In genomic region chr4:25240754-25241210, GRCh38 we compare ENCODE assay signal across 8 cellular contexts. TPM values are rescaled to one million over a fixed set of nuclear protein-coding genes. Genes with fewer than 3 reads are reported as not detected.
DNase-seq lines count a peak whose midpoint lies in the region; ATAC-seq, FAIRE-seq and TF ChIP-seq lines count a peak whose summit lies in the region.
"Not testable (repeated sequence)": the region's sequence is repeated elsewhere in the genome, so short reads cannot be mapped to it uniquely, and the experiment has no call there.

No MANE protein-coding gene starts in this region.

- peak; percentile 27 to 41; a peak in 3 of 4 replicates for TF ChIP-seq RAD21 in K562 (CRISPR knock-in tag; conservative IDR thresholded peaks at IDR 0.05 in 1 of 2, IDR thresholded peaks at IDR 0.05 in 1 of 2)

- H3K4me3 ChIP-seq in CD8-positive, alpha-beta memory T cell (ENCODE audit: low read length); K562: not testable (repeated sequence)

- CTCF ChIA-PET in CD8-positive, alpha-beta memory T cell (lab: Charles Lee); activated CD4-positive, alpha-beta memory T cell treated with anti-CD3 and anti-CD28 coated beads, Interleukin-2, amount 10 ng/mL, durations not matched to agents 7 days and 5 days (lab: Charles Lee); K562 (lab: Yijun Ruan, JAX; ENCODE audit: low intra/inter-chr PET ratio): not testable (repeated sequence)

- ATAC-seq in GM19023 (IDR thresholded peaks at IDR 0.05; ENCODE audit: unreplicated experiment) (peak; percentile 70), HG02610 (IDR thresholded peaks at IDR 0.05; ENCODE audit: unreplicated experiment) (peak; percentile 93)
- ATAC-seq in K562, result not testable (repeated sequence)

- intact Hi-C loops in K562 (cut with micrococcal nuclease), result loop anchor here (2.0 kb wide), 1 partner anchor 126 kb away; no protein-coding TSS in a partner anchor

- not testable (repeated sequence) for H2AFZ ChIP-seq in K562 (ENCODE audit: low read depth, low read length)

- H3K9me1 ChIP-seq in K562 (ENCODE audit: control insufficient read depth, insufficient read depth, low read length), result not testable (repeated sequence)

- H3K9ac ChIP-seq in K562 (ENCODE audit: insufficient read depth in 1 of 2, low read depth in 2 of 2, low read length in 2 of 2), result not testable (repeated sequence)

- not testable (repeated sequence) for DNase-seq in CD8-positive, alpha-beta memory T cell; activated CD4-positive, alpha-beta memory T cell treated with anti-CD3 and anti-CD28 coated beads, Interleukin-2, amount 10 ng/mL, durations not matched to agents 7 days and 5 days
- DNase-seq in SIG-M5 treated with dmso at 0.1 percent for 504 hours (lab: John Stamatoyannopoulos, UW; ENCODE audit: unreplicated experiment) (peak; percentile 74), K562 (ENCODE audit: extremely low read depth in 1 of 4, low spot score in 3 of 4) (peak in 1 of 4 experiments; percentile 13)

- peak overlapping the region in 5 of 8 donors; percentile 1 to 45 (median 16) for H3K27ac Mint-ChIP-seq in CD8-positive, alpha-beta memory T cell
- peak overlapping the region; percentile 12 to 82 (median 14) for H3K27ac Mint-ChIP-seq in IgD-negative memory B cell
- peak overlapping the region; percentile 32 for H3K27ac Mint-ChIP-seq in activated CD4-positive, alpha-beta memory T cell treated with anti-CD3 and anti-CD28 coated beads, Interleukin-2, amount 10 ng/mL, durations not matched to agents 7 days and 5 days
- peak overlapping the region; percentile 87 for H3K27ac Mint-ChIP-seq in stimulated activated naive CD8-positive, alpha-beta T cell treated with anti-CD3 and anti-CD28 coated beads, Interleukin-15, Interleukin-2, amounts not matched to agents 100 ng/mL and 50 ng/mL, for 24 hours

- H4K20me1 ChIP-seq in K562 (replicated peaks; ENCODE audit: control insufficient read depth, insufficient read depth, low read length), result not testable (repeated sequence)

- peak overlapping the region in 4 of 7 donors; percentile 4 to 32 (median 16) for H3K4me3 Mint-ChIP-seq in CD8-positive, alpha-beta memory T cell
- H3K4me3 Mint-ChIP-seq in IgD-negative memory B cell, result peak overlapping the region; percentile 12 to 85 (median 37)
- not testable (repeated sequence) for H3K4me3 Mint-ChIP-seq in activated CD4-positive, alpha-beta memory T cell treated with anti-CD3 and anti-CD28 coated beads, Interleukin-2, amount 10 ng/mL, durations not matched to agents 7 days and 5 days
- H3K4me3 Mint-ChIP-seq in stimulated activated naive CD8-positive, alpha-beta T cell treated with anti-CD3 and anti-CD28 coated beads, Interleukin-15, Interleukin-2, amounts not matched to agents 100 ng/mL and 50 ng/mL, for 24 hours, result peak overlapping the region; percentile 44

- not testable (repeated sequence) for TF ChIP-seq EP300 in K562 (IDR thresholded peaks at IDR 0.05; ENCODE audit: low read length)

- not testable (repeated sequence) for H3K27me3 Mint-ChIP-seq in CD8-positive, alpha-beta memory T cell; IgD-negative memory B cell; activated CD4-positive, alpha-beta memory T cell treated with anti-CD3 and anti-CD28 coated beads, Interleukin-2, amount 10 ng/mL, durations not matched to agents 7 days and 5 days; stimulated activated naive CD8-positive, alpha-beta T cell treated with anti-CD3 and anti-CD28 coated beads, Interleukin-15, Interleukin-2, amounts not matched to agents 100 ng/mL and 50 ng/mL, for 24 hours

- in situ Hi-C loops in K562 (cut with MboI), result not testable (repeated sequence)

- H3K36me3 Mint-ChIP-seq in CD8-positive, alpha-beta memory T cell, result peaks cover 0 to 15% (median 8%) of the 10 kb centered on the region in 3 donors
- not testable (repeated sequence) for H3K36me3 Mint-ChIP-seq in IgD-negative memory B cell
- H3K36me3 Mint-ChIP-seq in activated CD4-positive, alpha-beta memory T cell treated with anti-CD3 and anti-CD28 coated beads, Interleukin-2, amount 10 ng/mL, durations not matched to agents 7 days and 5 days (ENCODE audit: low read depth), result peaks cover 80% of the 10 kb centered on the region
- H3K36me3 Mint-ChIP-seq in stimulated activated naive CD8-positive, alpha-beta T cell treated with anti-CD3 and anti-CD28 coated beads, Interleukin-15, Interleukin-2, amounts not matched to agents 100 ng/mL and 50 ng/mL, for 24 hours (ENCODE audit: low read depth), result peaks cover 45% of the 10 kb centered on the region

- not testable (repeated sequence) for FAIRE-seq in K562 (lab: Jason Lieb, UNC)

- H3K36me3 ChIP-seq in CD8-positive, alpha-beta memory T cell (ENCODE audit: insufficient read depth, low read length); K562 (ENCODE audit: control insufficient read depth, insufficient read depth, low read length): not testable (repeated sequence)

- not testable (repeated sequence) for H3K27ac ChIP-seq in CD8-positive, alpha-beta memory T cell (ENCODE audit: low read depth, low read length); K562 (ENCODE audit: extremely low read depth, low read depth, low read length)

- peak in 1 of 3 experiments; percentile 25; a peak in 1 of 6 replicates for TF ChIP-seq CTCF in K562 (IDR thresholded peaks at IDR 0.05 in 2 of 3, conservative IDR thresholded peaks at IDR 0.05 in 1 of 3; ENCODE audit: insufficient read depth in 2 of 3, low read depth in 1 of 3, low read length in 3 of 3)

- H3K9me3 Mint-ChIP-seq in CD8-positive, alpha-beta memory T cell; IgD-negative memory B cell; stimulated activated naive CD8-positive, alpha-beta T cell treated with anti-CD3 and anti-CD28 coated beads, Interleukin-15, Interleukin-2, amounts not matched to agents 100 ng/mL and 50 ng/mL, for 24 hours: not testable (repeated sequence)
- H3K9me3 Mint-ChIP-seq in activated CD4-positive, alpha-beta memory T cell treated with anti-CD3 and anti-CD28 coated beads, Interleukin-2, amount 10 ng/mL, durations not matched to agents 7 days and 5 days, result peaks cover 22% of the 10 kb centered on the region

- WGBS in K562 (ENCODE audit: insufficient coverage, low coverage, missing lambda C conversion rate), result 0% methylated on average over 1 of the region's 1 CpG

- peaks cover 52 to 79% (median 62%) of the 10 kb centered on the region in 3 donors for H3K4me1 Mint-ChIP-seq in CD8-positive, alpha-beta memory T cell
- H3K4me1 Mint-ChIP-seq in IgD-negative memory B cell, result peaks cover 31 to 41% (median 34%) of the 10 kb centered on the region in 3 donors
- peaks cover 39% of the 10 kb centered on the region for H3K4me1 Mint-ChIP-seq in activated CD4-positive, alpha-beta memory T cell treated with anti-CD3 and anti-CD28 coated beads, Interleukin-2, amount 10 ng/mL, durations not matched to agents 7 days and 5 days
- H3K4me1 Mint-ChIP-seq in stimulated activated naive CD8-positive, alpha-beta T cell treated with anti-CD3 and anti-CD28 coated beads, Interleukin-15, Interleukin-2, amounts not matched to agents 100 ng/mL and 50 ng/mL, for 24 hours (ENCODE audit: low read depth), result peaks cover 49% of the 10 kb centered on the region

- peaks cover 36% of the 10 kb centered on the region for H3K79me2 ChIP-seq in K562 (ENCODE audit: control insufficient read depth, insufficient read depth, low read length)

- not testable (repeated sequence) for H3K4me2 ChIP-seq in K562 (ENCODE audit: insufficient read depth, low read length)

- not testable (repeated sequence) for TF ChIP-seq POLR2A in K562 (conservative IDR thresholded peaks at IDR 0.05)

- not testable (repeated sequence) for BruUV-seq in K562 (replicated peaks; lab: Mats Ljungman, UMichigan)

- not testable (repeated sequence) for H3K9me3 ChIP-seq in CD8-positive, alpha-beta memory T cell (ENCODE audit: low read length); K562 (replicated peaks; ENCODE audit: control insufficient read depth, insufficient read depth, low read depth, low read length)

- POLR2A ChIA-PET in CD8-positive, alpha-beta memory T cell (lab: Charles Lee); activated CD4-positive, alpha-beta memory T cell treated with anti-CD3 and anti-CD28 coated beads, Interleukin-2, amount 10 ng/mL, durations not matched to agents 7 days and 5 days (lab: Charles Lee); K562 (lab: Yijun Ruan, JAX): not testable (repeated sequence)

- not testable (repeated sequence) for H3K27me3 ChIP-seq in CD8-positive, alpha-beta memory T cell (ENCODE audit: insufficient read depth, low read length, poor library complexity, severe bottlenecking); K562 (ENCODE audit: control insufficient read depth in 2 of 2, insufficient read depth in 2 of 2, low read length in 2 of 2)

- peaks cover 11% of the 10 kb centered on the region for H3K4me1 ChIP-seq in CD8-positive, alpha-beta memory T cell (ENCODE audit: insufficient read depth, low read length)
- not testable (repeated sequence) for H3K4me1 ChIP-seq in K562 (replicated peaks in 1 of 2; ENCODE audit: control insufficient read depth in 2 of 2, insufficient read depth in 2 of 2, low read length in 2 of 2)

RNA-seq across cellular contexts. Expression of gene PI4K2B, which starts 6.9 kb away (rescaled TPM):
- total RNA-seq in CD8-positive, alpha-beta memory T cell, result 10 to 100 TPM; 38.1 to 38.9 TPM
- polyA plus RNA-seq in CD8-positive, alpha-beta memory T cell, result 9.7 TPM
- polyA plus RNA-seq in IgD-negative memory B cell (13.2 TPM), K562 (2011; rRNA removed) (14.3 and 18.6 TPM in 2 replicates), K562 (2014; fragmentation: Illumina TruSeq; extraction: Trizol) (12.4 and 12.8 TPM in 2 replicates), K562 (2014; fragmentation: Nextera tagmentation; extraction: Ambion mirVana) (1 to 10 TPM; 4.5 to 5.4 TPM), K562 (2014; rRNA removed) (13.4 and 16.5 TPM in 2 replicates)
- total RNA-seq in activated CD4-positive, alpha-beta memory T cell treated with anti-CD3 and anti-CD28 coated beads, Interleukin-2, amount 10 ng/mL, durations not matched to agents 7 days and 5 days, result 10 to 100 TPM; 49.2 to 49.5 TPM
- total RNA-seq in K562 (2011; cell fraction: chromatin; rRNA removed; ENCODE audit: low replicate concordance), result 4.1 and 14.0 TPM in 2 replicates
- total RNA-seq in K562 (2011; cell fraction: nucleolus; rRNA removed), result 3.5 and 4.5 TPM in 2 replicates
- 6.3 and 8.2 TPM in 2 replicates for total RNA-seq in K562 (2011; cell fraction: nucleoplasm; rRNA removed)
- total RNA-seq in K562 (2014; rRNA removed) (16.8 and 19.7 TPM in 2 replicates), K562 (2014; rRNA removed; fragmentation: Illumina TruSeq; extraction: Trizol) (21.4 and 26.5 TPM in 2 replicates), K562 (2015; rRNA removed; fragmentation: Illumina TruSeq; extraction: Trizol) (15.0 and 16.1 TPM in 2 replicates), K562 (2021) (14.2 and 17.4 TPM in 2 replicates)
- polyA plus RNA-seq in K562 (2011; cell fraction: cytosol; rRNA removed), result 3.0 and 4.8 TPM in 2 replicates
- 5.3 and 6.3 TPM in 2 replicates for polyA plus RNA-seq in K562 (2011; cell fraction: nucleus; rRNA removed)
- polyA plus RNA-seq in K562 (2012), result 10.9 and 12.6 TPM in 2 replicates
- 9.7 and 11.4 TPM in 2 replicates for polyA minus RNA-seq in K562 (2011; rRNA and poly(A)+ RNA removed)
- polyA minus RNA-seq in K562 (2011; cell fraction: cytosol; rRNA and poly(A)+ RNA removed), result 4.0 and 6.8 TPM in 2 replicates
- 4.4 and 7.6 TPM in 2 replicates for polyA minus RNA-seq in K562 (2011; cell fraction: nucleus; rRNA and poly(A)+ RNA removed)

Comparison
In these comparisons a context has a peak if more than half of its experiments do, and no peak if none do; other contexts are left out.
1. H3K27ac Mint-ChIP-seq: peak in every context shown above with its lines; median percentile 87 in stimulated activated naive CD8-positive, alpha-beta T cell treated with anti-CD3 and anti-CD28 coated beads, Interleukin-15, Interleukin-2, amounts not matched to agents 100 ng/mL and 50 ng/mL, for 24 hours; 32 in activated CD4-positive, alpha-beta memory T cell treated with anti-CD3 and anti-CD28 coated beads, Interleukin-2, amount 10 ng/mL, durations not matched to agents 7 days and 5 days; 16 in CD8-positive, alpha-beta memory T cell; 14 in IgD-negative memory B cell.